8 cellular contexts compared by ENCODE assay signal in genomic region chr15:101250931-101251829, GRCh38. TPM values are rescaled to one million over a fixed set of nuclear protein-coding genes. Genes with fewer than 3 reads are reported as not detected.
DNase-seq lines count a peak whose midpoint lies in the region; ATAC-seq and TF ChIP-seq lines count a peak whose summit lies in the region.

No MANE protein-coding gene starts in this region.

- WGBS in psoas muscle, 3 donors, result 0 to 2% (median 1%) methylated on average over 65 to 145 of the region's 149 CpGs

- TF ChIP-seq CTCF in cardiac muscle cell (IDR thresholded peaks at IDR 0.05; ENCODE audit: low read depth, low read length) (no peak), psoas muscle (IDR thresholded peaks at IDR 0.05) (no peak)

- DNase-seq in Right ventricle myocardium inferior (ENCODE audit: missing footprints) (no peak), cardiac septum (ENCODE audit: low spot score) (no peak), NCI-H2171 (lab: John Stamatoyannopoulos, UW) (peak; percentile 32), cardiac muscle cell (ENCODE audit: low read depth in 1 of 2, low spot score in 1 of 2) (peak; percentile 50 to 72), psoas muscle (peak; percentile 47 to 70), AML-193 (lab: John Stamatoyannopoulos, UW) (no peak)
- DNase-seq in activated naive CD4-positive, alpha-beta T cell treated with anti-CD3 and anti-CD28 coated beads, Interleukin-2, amount 50 U/mL, for 16 hours, result peak; percentile 66

- H3K27me3 ChIP-seq in cardiac muscle cell, result no peaks in the 10 kb centered on the region
- no peaks in the 10 kb centered on the region for H3K27me3 ChIP-seq in psoas muscle (ENCODE audit: insufficient read depth in 3 of 3, low read length in 2 of 3)

- no peaks in the 10 kb centered on the region for H3K36me3 ChIP-seq in cardiac muscle cell
- no peaks in the 10 kb centered on the region for H3K36me3 ChIP-seq in psoas muscle (ENCODE audit: insufficient read depth in 1 of 2, low read depth in 1 of 2)

- intact Hi-C loops in Right ventricle myocardium inferior (cut with DNase I) (loop anchor here (1.0 to 2.0 kb wide), 2 partner anchors 62 to 130 kb away; no protein-coding TSS in a partner anchor), cardiac septum (cut with DNase I) (loop anchor here (5.0 to 10.0 kb wide), 2 partner anchors 49 to 336 kb away; partner anchors contain the start of gene LRRK1), psoas muscle (cut with DNase I) (loop anchor here (5.0 to 10.0 kb wide), 3 partner anchors 64 to 326 kb away; no protein-coding TSS in a partner anchor)

- H3K27ac ChIP-seq in cardiac muscle cell (peak overlapping the region; percentile 81), psoas muscle (peak overlapping the region; percentile 84)

- peak overlapping the region; percentile 88 for H3K4me3 ChIP-seq in cardiac muscle cell
- peak overlapping the region; percentile 75 for H3K4me3 ChIP-seq in psoas muscle

- H3K4me1 ChIP-seq in cardiac muscle cell (ENCODE audit: low read depth) (peaks cover 45% of the 10 kb centered on the region), psoas muscle (peaks cover 41% of the 10 kb centered on the region)

- H3K9me3 ChIP-seq in cardiac muscle cell (ENCODE audit: low read depth) (no peaks in the 10 kb centered on the region), psoas muscle (no peaks in the 10 kb centered on the region)

- ATAC-seq in Right ventricle myocardium inferior, result peak; percentile 28
- peak; percentile 29 for ATAC-seq in HG02763 (IDR thresholded peaks at IDR 0.05; ENCODE audit: unreplicated experiment)
- peak; percentile 64 to 76 (median 68) for ATAC-seq in psoas muscle

RNA-seq across cellular contexts. Expression of gene CHSY1, which starts 0.7 kb away (rescaled TPM):
- total RNA-seq in Right ventricle myocardium inferior, result 13.3 TPM
- 17.5 TPM for total RNA-seq in cardiac septum
- total RNA-seq in cardiac muscle cell, result 28.0 and 30.3 TPM in 2 replicates
- polyA plus RNA-seq in cardiac muscle cell, result 33.4 and 36.0 TPM in 2 replicates
- total RNA-seq in psoas muscle, result 10 to 100 TPM in 2 of 4 donors, 1 to 10 TPM in 2; 6.7 to 11.4 (median 8.5) TPM
- polyA plus RNA-seq in psoas muscle, result 1 to 10 TPM; 2.9 to 5.0 (median 4.4) TPM

RNA-seq across cellular contexts. Expression of gene SELENOS, which starts 26.1 kb away (rescaled TPM):
- total RNA-seq in Right ventricle myocardium inferior (42.1 TPM), cardiac septum (51.6 TPM), cardiac muscle cell (48.3 and 49.0 TPM in 2 replicates), psoas muscle (10 to 100 TPM; 25.7 to 98.9 (median 50.4) TPM)
- polyA plus RNA-seq in cardiac muscle cell (78.0 and 103 TPM in 2 replicates), psoas muscle (100 to 1,000 TPM; 137 to 201 (median 156) TPM)

RNA-seq across cellular contexts. Expression of gene SNRPA1, which starts 43.9 kb away (rescaled TPM):
- total RNA-seq in Right ventricle myocardium inferior (30.4 TPM), cardiac septum (26.0 TPM), cardiac muscle cell (36.6 and 43.1 TPM in 2 replicates), psoas muscle (10 to 100 TPM; 14.8 to 42.3 (median 28.0) TPM)
- polyA plus RNA-seq in cardiac muscle cell (131 and 168 TPM in 2 replicates), psoas muscle (100 to 1,000 TPM in 1 of 3 donors, 10 to 100 TPM in 2; 34.9 to 126 (median 73.6) TPM)

Comparison
In these comparisons a context has a peak if more than half of its experiments do, and no peak if none do; other contexts are left out.
1. DNase-seq: peak in NCI-H2171 (single experiment), activated naive CD4-positive, alpha-beta T cell treated with anti-CD3 and anti-CD28 coated beads, Interleukin-2, amount 50 U/mL, for 16 hours (single experiment), cardiac muscle cell (2 of 2) and psoas muscle (2 of 2); none in Right ventricle myocardium inferior (single experiment), cardiac septum (single experiment) and AML-193 (0 of 2).
2. Peak in every context shown above with its lines, with median percentiles within 50 percentile points of each other: ATAC-seq.